9 cellular contexts compared by ENCODE assay signal in the genomic region with DNA sequence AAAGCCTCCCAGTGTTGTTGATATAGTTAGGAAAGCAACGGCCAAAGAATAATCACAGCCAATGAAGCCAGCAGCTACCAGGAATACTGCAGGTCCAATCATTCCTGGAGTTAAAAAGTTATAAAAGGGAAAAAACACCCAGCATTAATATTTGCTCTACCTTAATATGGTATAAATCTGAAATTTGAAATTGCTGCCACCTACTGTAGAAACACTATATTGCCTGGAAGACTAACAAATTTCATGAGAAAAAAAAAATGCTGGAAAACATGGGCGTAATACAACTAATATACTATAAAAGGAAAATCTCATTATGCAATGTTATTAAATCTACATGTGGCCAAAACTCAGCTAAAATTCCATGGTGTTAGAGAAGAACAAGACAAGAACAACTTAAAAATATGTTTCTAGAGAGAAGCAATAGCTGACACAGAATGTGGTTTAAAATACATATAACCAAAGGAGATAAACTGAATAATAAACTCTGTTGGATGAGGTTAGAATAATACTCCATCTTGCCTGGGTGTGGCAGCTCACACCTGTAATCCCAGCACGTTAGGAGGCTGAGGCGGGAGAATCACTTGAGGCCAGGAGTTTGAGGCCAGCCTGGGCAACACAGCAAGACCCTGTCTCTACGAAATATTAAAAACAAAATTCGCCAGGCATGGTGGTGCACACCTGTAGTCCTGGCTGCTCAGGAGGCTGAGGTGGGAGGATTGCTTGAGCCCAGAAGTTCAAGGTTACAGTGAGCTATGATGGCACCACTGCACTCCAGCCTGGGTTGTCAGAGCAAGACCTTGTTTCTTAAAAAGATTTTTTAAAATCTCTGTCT. TPM values are rescaled to one million over a fixed set of nuclear protein-coding genes. Genes with fewer than 3 reads are reported as not detected.
DNase-seq lines count a peak whose midpoint lies in the region; ATAC-seq, FAIRE-seq and TF ChIP-seq lines count a peak whose summit lies in the region.
"Had no signal": no experiment of that assay in that cellular context is flagged by ENCODE, and none has a peak within 500 bp of the region (broad histone marks: within the 10 kb centered on the region; RNA-seq: fewer than 3 reads in every experiment).

No MANE protein-coding gene starts in this region.

- H3K36me3 Mint-ChIP-seq in progenitor cell of endocrine pancreas (ENCODE audit: insufficient read depth): peaks cover 1% of the 10 kb centered on the region

- no peak for TF ChIP-seq POLR2A in gastroesophageal sphincter (IDR thresholded peaks at IDR 0.05)

- peak; percentile 85 for FAIRE-seq in TTC549 (lab: Jason Lieb, UNC)

- no peak for TF ChIP-seq EP300 in gastroesophageal sphincter (IDR thresholded peaks at IDR 0.05)

- H3K27me3 ChIP-seq in gastroesophageal sphincter: no peaks in the 10 kb centered on the region

- H3K4me1 ChIP-seq in gastroesophageal sphincter: peaks cover 0 to 11% (median 0%) of the 10 kb centered on the region in 3 donors

- ATAC-seq in gastroesophageal sphincter: peak; percentile 74

- WGBS in gastroesophageal sphincter (ENCODE audit: low coverage in 1 of 2), 2 donors: 39 to 53% methylated on average over 6 of the region's 6 CpGs

- H3K4me1 Mint-ChIP-seq in progenitor cell of endocrine pancreas (ENCODE audit: low read depth): peaks cover 1% of the 10 kb centered on the region

- TF ChIP-seq CTCF in gastroesophageal sphincter (IDR thresholded peaks at IDR 0.05): peak; percentile 70 to 74 (median 70)
- peak; percentile 64 for TF ChIP-seq CTCF in progenitor cell of endocrine pancreas (IDR thresholded peaks at IDR 0.05; ENCODE audit: unreplicated experiment)

- H3K27ac ChIP-seq in gastroesophageal sphincter: peak overlapping the region in 1 of 4 donors; percentile 42

- DNase-seq in NCI-H1417 (lab: John Stamatoyannopoulos, UW): peak; percentile 1 to 44 (median 3)
- DNase-seq in NCI-H1417 treated with DMSO at 0.1 percent for 48 hours (lab: John Stamatoyannopoulos, UW): no peak
- peak; percentile 80 for DNase-seq in KBM-7
- DNase-seq in progenitor cell of endocrine pancreas (ENCODE audit: low spot score, unreplicated experiment): no peak
- no peak for DNase-seq in NCI-H1930 (lab: John Stamatoyannopoulos, UW)
- no peak for DNase-seq in NK-92 treated with Interleukin-12 subunit alpha and Interleukin-12 subunit beta, amount 100 ng/mL, for 24 hours (lab: John Stamatoyannopoulos, UW)

- no peaks in the 10 kb centered on the region for H3K9me3 ChIP-seq in gastroesophageal sphincter

- no peak overlapping the region for H3K4me3 Mint-ChIP-seq in progenitor cell of endocrine pancreas (ENCODE audit: low read depth)
- H3K4me3 Mint-ChIP-seq: CD8-positive, alpha-beta memory T cell had no signal

- H3K27me3 Mint-ChIP-seq in progenitor cell of endocrine pancreas: no peaks in the 10 kb centered on the region
- H3K27me3 Mint-ChIP-seq: CD8-positive, alpha-beta memory T cell had no signal

- H3K36me3 ChIP-seq in gastroesophageal sphincter: peaks cover 0 to 85% of the 10 kb centered on the region in 2 donors

- no peak overlapping the region for H3K27ac Mint-ChIP-seq in progenitor cell of endocrine pancreas

- no peak overlapping the region for H3K4me3 ChIP-seq in gastroesophageal sphincter

- H3K9me3 Mint-ChIP-seq in progenitor cell of endocrine pancreas (ENCODE audit: low read depth): no peaks in the 10 kb centered on the region
- H3K9me3 Mint-ChIP-seq: CD8-positive, alpha-beta memory T cell had no signal

- in situ Hi-C loops in KBM-7 (cut with MboI; ENCODE audit: low pct_unique_long_range_greater_than_20kb, low sequenced_read_pairs): no loop called here

RNA-seq across cellular contexts. Expression of gene SLC17A5, which starts 43.1 kb away (rescaled TPM):
- total RNA-seq in gastroesophageal sphincter: 10 to 100 TPM; 11.2 to 18.9 (median 14.6) TPM
- 8.1 and 8.6 TPM in 2 replicates for total RNA-seq in progenitor cell of endocrine pancreas

Comparison
In these comparisons a context has a peak if more than half of its experiments do, and no peak if none do; other contexts are left out.
1. DNase-seq: peak in NCI-H1417 (3 of 3) and KBM-7 (single experiment); none in NCI-H1417 treated with DMSO at 0.1 percent for 48 hours (single experiment), progenitor cell of endocrine pancreas (single experiment), NCI-H1930 (0 of 2) and NK-92 treated with Interleukin-12 subunit alpha and Interleukin-12 subunit beta, amount 100 ng/mL, for 24 hours (single experiment).